Comparison of ENCODE assay signal across 13 cellular contexts in genomic region chr11:35318977-35319925, GRCh38.
A peak's percentile ranks its signal among the peaks of the same experiment; 100 is the strongest.
DNase-seq lines count a peak whose midpoint lies in the region; ATAC-seq and TF ChIP-seq lines count a peak whose summit lies in the region.
"Had no signal": no experiment of that assay in that cellular context is flagged by ENCODE, and none has a peak within 500 bp of the region (broad histone marks: within the 10 kb centered on the region; RNA-seq: fewer than 3 reads in every experiment).

No MANE protein-coding gene starts in this region.

- no peak for DNase-seq in activated T-cell treated with anti-CD3 and anti-CD28 coated beads, Interleukin-2, amount 50 U/mL, for 72 hours
- no peak for DNase-seq in activated T-cell treated with anti-CD3 and anti-CD28 coated beads for 4 hours
- DNase-seq in type B pancreatic cell (ENCODE audit: extremely low spot score, unreplicated experiment) = no peak
- DNase-seq in AG08396 (ENCODE audit: low spot score) = no peak
- DNase-seq in NCI-H526 treated with DMSO at 0.1 percent for 48 hours (lab: John Stamatoyannopoulos, UW) = no peak
- DNase-seq: activated CD4-positive, alpha-beta T cell treated with anti-CD3 and anti-CD28 coated beads, Interleukin-2, amount 50 U/mL, for 48 hours; adrenal gland; NCI-H526; stomach had no signal

- H3K4me3 Mint-ChIP-seq in activated T-cell treated with anti-CD3 and anti-CD28 coated beads, Interleukin-2, amount 50 U/mL, for 72 hours = peak overlapping the region in 1 of 2 donors; percentile 13
- H3K4me3 Mint-ChIP-seq in brain (peak overlapping the region in 2 of 5 experiments; percentile 6 to 61), type B pancreatic cell (no peak overlapping the region)

- no peak for ATAC-seq in activated T-cell treated with anti-CD3 and anti-CD28 coated beads, Interleukin-2, amount 50 U/mL, for 72 hours (replicated peaks in 1 of 2)
- ATAC-seq in HG03108 (IDR thresholded peaks at IDR 0.05; ENCODE audit: unreplicated experiment) (peak; percentile 81), HG03521 (IDR thresholded peaks at IDR 0.05; ENCODE audit: unreplicated experiment) (no peak)
- ATAC-seq: SK-N-SH treated with all-trans-retinoic acid at 6 μM for 48 hours had no signal

- no peaks in the 10 kb centered on the region for H3K27me3 Mint-ChIP-seq in activated T-cell treated with anti-CD3 and anti-CD28 coated beads, Interleukin-2, amount 50 U/mL, for 72 hours (ENCODE audit: low read depth)
- H3K27me3 Mint-ChIP-seq in brain (no peaks in the 10 kb centered on the region), type B pancreatic cell (no peaks in the 10 kb centered on the region)

- peaks cover 0 to 2% of the 10 kb centered on the region in 2 donors for H3K9me3 Mint-ChIP-seq in activated T-cell treated with anti-CD3 and anti-CD28 coated beads, Interleukin-2, amount 50 U/mL, for 72 hours
- H3K9me3 Mint-ChIP-seq in brain (no peaks in the 10 kb centered on the region), type B pancreatic cell (no peaks in the 10 kb centered on the region)

- H3K36me3 Mint-ChIP-seq in activated T-cell treated with anti-CD3 and anti-CD28 coated beads, Interleukin-2, amount 50 U/mL, for 72 hours (ENCODE audit: insufficient read depth in 2 of 2) = no peaks in the 10 kb centered on the region
- peaks cover 33% of the 10 kb centered on the region for H3K36me3 Mint-ChIP-seq in brain
- no peaks in the 10 kb centered on the region for H3K36me3 Mint-ChIP-seq in type B pancreatic cell

- H3K27ac Mint-ChIP-seq in activated T-cell treated with anti-CD3 and anti-CD28 coated beads, Interleukin-2, amount 50 U/mL, for 72 hours = peak overlapping the region; percentile 52
- peak overlapping the region; percentile 74 to 90 (median 83) for H3K27ac Mint-ChIP-seq in brain
- peak overlapping the region; percentile 2 for H3K27ac Mint-ChIP-seq in type B pancreatic cell

- H3K4me1 Mint-ChIP-seq in activated T-cell treated with anti-CD3 and anti-CD28 coated beads, Interleukin-2, amount 50 U/mL, for 72 hours (ENCODE audit: low read depth) = peaks cover 16% of the 10 kb centered on the region
- peaks cover 44% of the 10 kb centered on the region for H3K4me1 Mint-ChIP-seq in brain
- peaks cover 21% of the 10 kb centered on the region for H3K4me1 Mint-ChIP-seq in type B pancreatic cell (ENCODE audit: unreplicated experiment)

- TF ChIP-seq CTCF in brain (conservative IDR thresholded peaks at IDR 0.05) (no peak), type B pancreatic cell (conservative IDR thresholded peaks at IDR 0.05) (no peak)

Comparison
In these comparisons a context has a peak if more than half of its experiments do, and no peak if none do; other contexts are left out.
1. H3K27ac Mint-ChIP-seq: peak in every context shown above with its lines; median percentile 83 in brain; 52 in activated T-cell treated with anti-CD3 and anti-CD28 coated beads, Interleukin-2, amount 50 U/mL, for 72 hours; 2 in type B pancreatic cell.